Comparison of ENCODE assay signal across 8 cellular contexts in genomic region chr17:81821603-81822311, GRCh38. TPM values are rescaled to one million over a fixed set of nuclear protein-coding genes. Genes with fewer than 3 reads are reported as not detected.
A peak's percentile ranks its signal among the peaks of the same experiment; 100 is the strongest.
DNase-seq lines count a peak whose midpoint lies in the region; ATAC-seq and TF ChIP-seq lines count a peak whose summit lies in the region.

No MANE protein-coding gene starts in this region.

- H3K23ac ChIP-seq in H9 (ENCODE audit: insufficient read length, low read depth, low read length), result no peak overlapping the region

- H2BK5ac ChIP-seq in H9 (ENCODE audit: insufficient read length, low read length), result no peak overlapping the region

- H3K9me3 ChIP-seq in H9 (ENCODE audit: control insufficient read depth, low read depth, low read length), result no peaks in the 10 kb centered on the region
- H3K9me3 ChIP-seq in NT2/D1 (ENCODE audit: insufficient read depth, low read length), result no peaks in the 10 kb centered on the region
- H3K9me3 ChIP-seq in mammary epithelial cell (replicated peaks; ENCODE audit: insufficient read depth, low read length), result no peaks in the 10 kb centered on the region
- no peaks in the 10 kb centered on the region for H3K9me3 ChIP-seq in left lung
- no peaks in the 10 kb centered on the region for H3K9me3 ChIP-seq in tibial nerve

- H3K18ac ChIP-seq in H9 (ENCODE audit: insufficient read length, low read depth, low read length), result no peak overlapping the region

- ATAC-seq in left lung, result peak; percentile 97
- ATAC-seq in GM18502 (IDR thresholded peaks at IDR 0.05; ENCODE audit: poor library complexity, unreplicated experiment), result no peak

- H3K79me1 ChIP-seq in H9 (ENCODE audit: insufficient read depth, low read depth, low read length, poor library complexity, severe bottlenecking), result peaks cover 3% of the 10 kb centered on the region

- peaks cover 10% of the 10 kb centered on the region for H3K27me3 Mint-ChIP-seq in H9 (ENCODE audit: low read depth)

- H2AFZ ChIP-seq in H9 (ENCODE audit: low read length) (no peak overlapping the region), mammary epithelial cell (ENCODE audit: low read depth, low read length) (peak overlapping the region; percentile 80)

- H3K14ac ChIP-seq in H9 (ENCODE audit: insufficient read depth, low read length), result no peak overlapping the region; the same call in 1 of the 2 replicates

- intact Hi-C loops in mammary epithelial cell (cut with micrococcal nuclease) (loop anchor here (1.0 kb wide), 1 partner anchor 39 kb away; the partner anchor contains the start of gene P4HB), left lung (cut with DNase I) (no loop called here)

- BruUV-seq in mammary epithelial cell (replicated peaks; lab: Mats Ljungman, UMichigan), result no TSS peak

- H3K27me3 ChIP-seq in H9 (ENCODE audit: insufficient read depth, low read length) (no peaks in the 10 kb centered on the region), NT2/D1 (ENCODE audit: insufficient read depth, insufficient read length) (no peaks in the 10 kb centered on the region), mammary epithelial cell (ENCODE audit: insufficient read depth, low read length) (no peaks in the 10 kb centered on the region), left lung (peaks cover 0 to 15% of the 10 kb centered on the region in 2 donors), tibial nerve (peaks cover 0 to 5% of the 10 kb centered on the region in 2 donors)

- TF ChIP-seq CTCF in AG09309 (IDR thresholded peaks at IDR 0.05; ENCODE audit: control insufficient read depth, insufficient read depth, low read depth, low read length, missing control alignments) (peak; percentile 29), H9 (conservative IDR thresholded peaks at IDR 0.05) (peak; percentile 62), mammary epithelial cell (conservative IDR thresholded peaks at IDR 0.05 in 1 of 2, IDR thresholded peaks at IDR 0.05 in 1 of 2; ENCODE audit: extremely low read depth in 1 of 2, insufficient read depth in 1 of 2, low read depth in 1 of 2, low read length in 2 of 2) (peak; percentile 58 to 76), left lung (IDR thresholded peaks at IDR 0.05) (peak; percentile 40 to 71), tibial nerve (IDR thresholded peaks at IDR 0.05) (peak in 4 of 5 experiments; percentile 19 to 47 (median 25))

- dilution Hi-C loops in mammary epithelial cell (cut with HindIII; ENCODE audit: low sequenced_read_pairs), result no loop called here

- WGBS in H9 (ENCODE audit: extremely low coverage, insufficient read length, low lambda C conversion rate), result no CpG with 5 or more reads among the region's 20 CpGs
- WGBS in mammary epithelial cell (ENCODE audit: low coverage, missing lambda C conversion rate), result 39% methylated on average over 11 of the region's 20 CpGs
- WGBS in tibial nerve, 2 donors, result 61 to 67% methylated on average over 8 to 18 of the region's 20 CpGs

- H2BK15ac ChIP-seq in H9 (ENCODE audit: low read depth, low read length), result no peak overlapping the region

- H2BK12ac ChIP-seq in H9 (ENCODE audit: insufficient read length, low read depth, low read length), result no peak overlapping the region

- H4K20me1 ChIP-seq in H9 (ENCODE audit: control insufficient read depth, insufficient read depth, insufficient read length) (no peaks in the 10 kb centered on the region), mammary epithelial cell (ENCODE audit: insufficient read depth, low read length) (no peaks in the 10 kb centered on the region)

- CTCF ChIA-PET in mammary epithelial cell (lab: Charles Lee; ENCODE audit: low non-redundant PET), result interaction anchor here (0.7 kb wide), 1 partner anchor 10 kb away, joined by 3 read pairs; no protein-coding TSS in a partner anchor

- no peak for TF ChIP-seq EP300 in tibial nerve (IDR thresholded peaks at IDR 0.05)

- H3T11ph ChIP-seq in H9 (ENCODE audit: low read length), result no peak overlapping the region

- no peak overlapping the region for H3K4ac ChIP-seq in H9 (ENCODE audit: low read depth, low read length)

- TF ChIP-seq POLR2A in tibial nerve (IDR thresholded peaks at IDR 0.05), result no peak

- DNase-seq in AG09309 (ENCODE audit: low read depth) (no peak), H9 (peak; percentile 79), NT2/D1 (ENCODE audit: low read depth, low spot score) (no peak), mammary epithelial cell (peak; percentile 54), left lung (peak; percentile 86 to 92), tibial nerve (ENCODE audit: low spot score in 2 of 2) (peak; percentile 37 to 41), KG1 (lab: John Stamatoyannopoulos, UW) (no peak)

- H3K4me1 Mint-ChIP-seq in H9, result peaks cover 5 to 20% of the 10 kb centered on the region in 2 experiments

- H3K56ac ChIP-seq in H9 (ENCODE audit: insufficient read length, low read depth, low read length), result no peak overlapping the region

- H3K79me2 ChIP-seq in H9 (ENCODE audit: insufficient read depth, low read length) (no peaks in the 10 kb centered on the region), mammary epithelial cell (ENCODE audit: insufficient read depth, low read length) (no peaks in the 10 kb centered on the region)

- H3K4me1 ChIP-seq in H9 (ENCODE audit: insufficient read depth, low read length) (no peaks in the 10 kb centered on the region; the same call in 1 of the 2 replicates), NT2/D1 (ENCODE audit: insufficient read depth, insufficient read length) (peaks cover 11% of the 10 kb centered on the region), mammary epithelial cell (ENCODE audit: insufficient read depth, low read length) (peaks cover 13% of the 10 kb centered on the region), left lung (peaks cover 15 to 28% of the 10 kb centered on the region in 2 donors), tibial nerve (peaks cover 0 to 26% (median 3%) of the 10 kb centered on the region in 4 donors)

- H3K4me3 Mint-ChIP-seq in H9, result 0 out of 5 replicates have a peak overlapping the region, but pooled peaks of 1 of the 2 experiments have one; percentile 7

- in situ Hi-C loops in mammary epithelial cell (cut with MboI; ENCODE audit: low sequenced_read_pairs in 2 of 2), result no loop called here

- H3K36me3 Mint-ChIP-seq in H9 (ENCODE audit: insufficient read depth in 1 of 3, low read depth in 3 of 3), result peaks cover 0 to 5% (median 4%) of the 10 kb centered on the region in 3 experiments; a peak in 4 of 7 replicates

- H3K27ac ChIP-seq in H9 (ENCODE audit: insufficient read length, low read depth, low read length) (no peak overlapping the region), mammary epithelial cell (ENCODE audit: insufficient read depth, low read depth, low read length) (no peak overlapping the region), left lung (peak overlapping the region; percentile 61 to 76), tibial nerve (peak overlapping the region in 3 of 4 donors; percentile 11 to 51 (median 49))

- no peak overlapping the region for H2BK120ac ChIP-seq in H9 (ENCODE audit: low read depth, low read length, poor library complexity, severe bottlenecking)

- H3K9me3 Mint-ChIP-seq in H9, result no peaks in the 10 kb centered on the region; a peak in 2 of 5 replicates

- no peak overlapping the region for H2AK5ac ChIP-seq in H9 (ENCODE audit: insufficient read length, low read length)

- H4K5ac ChIP-seq in H9 (ENCODE audit: insufficient read length, low read depth, low read length), result no peak overlapping the region

- H3K9ac ChIP-seq in H9 (ENCODE audit: extremely low read depth, insufficient read length, low read length) (no peak overlapping the region), NT2/D1 (ENCODE audit: insufficient read length, low read depth) (peak overlapping the region; percentile 44), mammary epithelial cell (ENCODE audit: insufficient read depth, low read length) (no peak overlapping the region)

- H3K4me3 ChIP-seq in AG09309 (ENCODE audit: control insufficient read depth, low read depth, low read length), result no peak overlapping the region
- H3K4me3 ChIP-seq in NT2/D1 (ENCODE audit: insufficient read length, low read depth), result no peak overlapping the region
- no peak overlapping the region for H3K4me3 ChIP-seq in mammary epithelial cell (replicated peaks in 1 of 3; ENCODE audit: insufficient read depth in 1 of 3, low read depth in 2 of 3, low read length in 3 of 3)
- no peak overlapping the region for H3K4me3 ChIP-seq in left lung
- no peak overlapping the region for H3K4me3 ChIP-seq in tibial nerve

- H3K4me2 ChIP-seq in H9 (ENCODE audit: insufficient read depth, insufficient read length, low read length) (no peak overlapping the region), mammary epithelial cell (ENCODE audit: insufficient read depth, low read depth, low read length) (peak overlapping the region; percentile 69)

- no peaks in the 10 kb centered on the region for H3K23me2 ChIP-seq in H9 (ENCODE audit: insufficient read length, low read depth, low read length, poor library complexity, severe bottlenecking)

- no peak overlapping the region for H4K91ac ChIP-seq in H9 (ENCODE audit: insufficient read length, low read depth, low read length)

- H4K8ac ChIP-seq in H9 (replicated peaks; ENCODE audit: insufficient read length, low read depth, low read length), result no peak overlapping the region

- H3K27ac Mint-ChIP-seq in H9, result no peak overlapping the region

- no peak overlapping the region for H2BK20ac ChIP-seq in H9 (ENCODE audit: low read depth, low read length, poor library complexity, severe bottlenecking)

- H3K36me3 ChIP-seq in NT2/D1 (ENCODE audit: insufficient read depth, insufficient read length, low read length) (peaks cover 29% of the 10 kb centered on the region), mammary epithelial cell (ENCODE audit: insufficient read depth, low read length) (no peaks in the 10 kb centered on the region), left lung (peaks cover 0 to 26% of the 10 kb centered on the region in 2 donors), tibial nerve (peaks cover 0 to 46% (median 0%) of the 10 kb centered on the region in 3 donors)

RNA-seq across cellular contexts. Expression of gene MCRIP1, which starts 11.3 kb away (rescaled TPM):
- total RNA-seq in H9 (2021), result 117 and 118 TPM in 2 replicates
- total RNA-seq in mammary epithelial cell, result 10 to 100 TPM; 36.0 to 38.9 TPM
- polyA plus RNA-seq in mammary epithelial cell, result 28.2 TPM
- 13.6 TPM for polyA minus RNA-seq in mammary epithelial cell
- total RNA-seq in left lung, result 10 to 100 TPM; 61.7 to 74.0 TPM
- total RNA-seq in tibial nerve, result 100 to 1,000 TPM in 1 of 4 donors, 10 to 100 TPM in 3; 78.7 to 105 (median 92.5) TPM

RNA-seq across cellular contexts. Expression of gene PPP1R27, which starts 13.1 kb away (rescaled TPM):
- 0.15 and 0.22 TPM in 2 replicates for total RNA-seq in H9 (2021)
- 1 to 10 TPM in 1 of 2 donors, not detected in 1; 1.5 TPM for total RNA-seq in mammary epithelial cell
- 0.09 TPM for polyA plus RNA-seq in mammary epithelial cell
- polyA minus RNA-seq in mammary epithelial cell, result not detected
- total RNA-seq in left lung, result not detected
- total RNA-seq in tibial nerve, result 1 to 10 TPM in 1 of 4 donors, not detected in 3; 2.6 TPM

RNA-seq across cellular contexts. Expression of gene GCGR, which starts 17.8 kb away (rescaled TPM):
- total RNA-seq in H9 (2021) (0.24 and 0.26 TPM in 2 replicates), mammary epithelial cell (not detected), left lung (under 1 TPM in 1 of 2 donors, not detected in 1; 0.13 TPM), tibial nerve (10 to 100 TPM in 2 of 4 donors, 1 to 10 TPM in 2; 1.8 to 14.7 (median 8.1) TPM)
- polyA plus RNA-seq in mammary epithelial cell, result not detected
- not detected for polyA minus RNA-seq in mammary epithelial cell

RNA-seq across cellular contexts. Expression of gene P4HB, which starts 38.6 kb away (rescaled TPM):
- total RNA-seq in H9 (2021), result 364 and 366 TPM in 2 replicates
- total RNA-seq in mammary epithelial cell, result 100 to 1,000 TPM; 827 to 995 TPM
- 57.2 TPM for polyA plus RNA-seq in mammary epithelial cell
- polyA minus RNA-seq in mammary epithelial cell, result 772 TPM
- total RNA-seq in left lung, result 100 to 1,000 TPM; 851 to 935 TPM
- total RNA-seq in tibial nerve, result 100 to 1,000 TPM; 385 to 594 (median 472) TPM

RNA-seq across cellular contexts. Expression of gene ARHGDIA, which starts 49.4 kb away (rescaled TPM):
- 247 and 255 TPM in 2 replicates for total RNA-seq in H9 (2021)
- total RNA-seq in mammary epithelial cell, result 100 to 1,000 TPM; 115 to 549 TPM
- polyA plus RNA-seq in mammary epithelial cell, result 278 TPM
- polyA minus RNA-seq in mammary epithelial cell, result 106 TPM
- total RNA-seq in left lung, result 100 to 1,000 TPM; 339 to 481 TPM
- total RNA-seq in tibial nerve, result 100 to 1,000 TPM; 190 to 484 (median 237) TPM

Comparison
In these comparisons a context has a peak if more than half of its experiments do, and no peak if none do; other contexts are left out.
1. DNase-seq: peak in H9 (single experiment), mammary epithelial cell (single experiment), left lung (2 of 2) and tibial nerve (2 of 2); none in AG09309 (single experiment), NT2/D1 (single experiment) and KG1 (single experiment).
2. H3K27ac ChIP-seq: peak in left lung (2 of 2) and tibial nerve (3 of 4); none in H9 (single experiment) and mammary epithelial cell (single experiment).
3. Peak in every context shown above with its lines, with median percentiles within 50 percentile points of each other: CTCF ChIP-seq.